ENCODE assay signal across 8 cellular contexts in the genomic region with DNA sequence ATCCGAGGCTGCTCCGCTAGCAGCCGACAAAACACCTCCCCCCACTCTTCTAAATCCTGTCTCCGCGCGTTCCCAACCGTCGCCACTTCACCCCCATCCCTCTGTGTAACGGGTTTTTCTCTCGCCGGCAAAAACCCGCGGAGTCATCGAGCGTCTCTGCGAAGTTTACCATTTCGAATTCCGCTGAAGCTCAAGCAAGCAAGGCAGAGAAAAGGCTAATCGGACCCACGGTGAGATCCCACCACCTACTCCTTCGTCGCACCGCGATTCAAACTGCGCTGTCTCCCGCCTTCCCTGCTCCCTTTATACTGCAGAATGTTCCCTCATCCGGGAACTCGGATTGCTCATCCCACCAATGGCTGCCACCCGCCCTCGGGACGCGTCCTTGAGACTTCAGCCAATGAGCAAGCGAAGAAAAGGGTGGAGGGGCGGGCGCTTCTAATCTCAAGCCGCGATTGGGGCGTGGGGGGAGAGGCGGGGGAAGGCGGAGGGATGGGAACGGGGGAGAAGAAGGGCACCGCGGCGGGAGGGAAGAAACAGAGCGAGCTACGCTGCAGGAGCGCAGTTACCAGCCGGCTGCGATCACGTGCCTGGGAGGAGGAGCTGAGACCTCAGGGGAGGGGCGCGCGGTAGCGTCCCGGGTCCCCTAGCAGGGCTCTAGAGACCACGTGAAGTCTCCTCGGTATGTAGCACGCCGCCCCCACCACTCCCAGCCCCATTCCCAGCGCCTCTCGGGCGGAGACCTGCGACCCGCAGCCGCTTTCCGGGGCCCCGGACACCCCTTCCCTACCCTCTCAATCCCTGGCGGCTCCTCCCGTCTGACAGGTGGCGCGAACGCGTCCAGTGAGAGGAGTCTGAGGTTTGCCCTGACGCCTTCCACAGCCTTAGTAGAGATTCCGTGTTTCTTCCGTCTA. TPM values are rescaled to one million over a fixed set of nuclear protein-coding genes. Genes with fewer than 3 reads are reported as not detected.
DNase-seq lines count a peak whose midpoint lies in the region; ATAC-seq and TF ChIP-seq lines count a peak whose summit lies in the region.

TSS of gene H2AZ1 (minus strand) at position 277 of the 914 bp plus-strand sequence. CDS start at position 172, 105 bp downstream.

- H3K4me3 ChIP-seq in LNCaP clone FGC (ENCODE audit: low read depth, low read length) (peak within 1 kb of the TSS; percentile 82), fibroblast of mammary gland (ENCODE audit: control insufficient read depth, low read depth, low read length) (peak within 1 kb of the TSS; percentile 93)
- peak within 1 kb of the TSS; percentile 93 for H3K4me3 ChIP-seq in naive thymus-derived CD4-positive, alpha-beta T cell (ENCODE audit: low read length)

- H3K36me3 ChIP-seq in naive thymus-derived CD4-positive, alpha-beta T cell (ENCODE audit: control insufficient read depth in 2 of 3, insufficient read depth in 3 of 3, low read length in 3 of 3), result peaks cover 0 to 5% (median 4%) of the 10 kb centered on the region in 3 experiments

- H3K4me1 Mint-ChIP-seq in naive thymus-derived CD4-positive, alpha-beta T cell, result peaks cover 9 to 32% (median 23%) of the 10 kb centered on the region in 7 donors
- peaks cover 3 to 23% of the 10 kb centered on the region in 2 donors for H3K4me1 Mint-ChIP-seq in stimulated activated naive B cell treated with anti-CD40 and anti-IgM and Interleukin-4, amounts not matched to agents 10 μg/mL and 1 μg/mL and 100 μg/mL, for 72 hours

- H3K27ac ChIP-seq in naive thymus-derived CD4-positive, alpha-beta T cell (ENCODE audit: low read depth, low read length), result peak within 1 kb of the TSS; percentile 91

- ATAC-seq in naive thymus-derived CD4-positive, alpha-beta T cell, result peak; percentile 85
- peak; percentile 71 to 78 for ATAC-seq in stimulated activated naive B cell treated with anti-CD40 and anti-IgM and Interleukin-4, amounts not matched to agents 10 μg/mL and 1 μg/mL and 100 μg/mL, for 72 hours (replicated peaks)

- no peaks in the 10 kb centered on the region for H3K27me3 ChIP-seq in naive thymus-derived CD4-positive, alpha-beta T cell (ENCODE audit: control insufficient read depth in 2 of 2, insufficient read depth in 2 of 2, low read length in 2 of 2)

- peaks cover 0 to 18% (median 0%) of the 10 kb centered on the region in 5 donors for H3K36me3 Mint-ChIP-seq in naive thymus-derived CD4-positive, alpha-beta T cell
- H3K36me3 Mint-ChIP-seq in stimulated activated naive B cell treated with anti-CD40 and anti-IgM and Interleukin-4, amounts not matched to agents 10 μg/mL and 1 μg/mL and 100 μg/mL, for 72 hours, result peaks cover 1 to 12% of the 10 kb centered on the region in 2 donors

- peaks cover 26 to 29% of the 10 kb centered on the region in 2 donors for H3K4me1 ChIP-seq in naive thymus-derived CD4-positive, alpha-beta T cell (ENCODE audit: control insufficient read depth in 2 of 2, insufficient read depth in 2 of 2, low read length in 2 of 2)

- H3K27ac Mint-ChIP-seq in naive thymus-derived CD4-positive, alpha-beta T cell, result no peak within 1 kb of the TSS
- no peak within 1 kb of the TSS for H3K27ac Mint-ChIP-seq in stimulated activated naive B cell treated with anti-CD40 and anti-IgM and Interleukin-4, amounts not matched to agents 10 μg/mL and 1 μg/mL and 100 μg/mL, for 72 hours

- H3K9me3 ChIP-seq in naive thymus-derived CD4-positive, alpha-beta T cell (ENCODE audit: control insufficient read depth in 2 of 3, low read length in 3 of 3), result no peaks in the 10 kb centered on the region

- no peaks in the 10 kb centered on the region for H3K27me3 Mint-ChIP-seq in naive thymus-derived CD4-positive, alpha-beta T cell
- no peaks in the 10 kb centered on the region for H3K27me3 Mint-ChIP-seq in stimulated activated naive B cell treated with anti-CD40 and anti-IgM and Interleukin-4, amounts not matched to agents 10 μg/mL and 1 μg/mL and 100 μg/mL, for 72 hours

- H3K4me3 Mint-ChIP-seq in naive thymus-derived CD4-positive, alpha-beta T cell, result no peak within 1 kb of the TSS
- no peak within 1 kb of the TSS for H3K4me3 Mint-ChIP-seq in stimulated activated naive B cell treated with anti-CD40 and anti-IgM and Interleukin-4, amounts not matched to agents 10 μg/mL and 1 μg/mL and 100 μg/mL, for 72 hours

- POLR2A ChIA-PET in naive thymus-derived CD4-positive, alpha-beta T cell (lab: Charles Lee), result interaction anchor here (0.7 to 2.4 kb wide), 11 partner anchors 8 to 1294 kb away, joined by 3 to 13 read pairs (median 4); partner anchors contain the start of genes DAPP1, LAMTOR3 and TRMT10A

- intact Hi-C loops in naive thymus-derived CD4-positive, alpha-beta T cell (cut with micrococcal nuclease), result loop anchor here (1.0 to 10.0 kb wide), 26 partner anchors 15 to 1807 kb away; partner anchors contain the start of genes ADH5 (in 2 of the 2), DAPP1 (in 2 of the 2), METAP1 (in 2 of the 2) and PPP3CA (in 2 of the 2)

- TF ChIP-seq CTCF in LNCaP clone FGC (IDR thresholded peaks at IDR 0.05; ENCODE audit: control insufficient read depth, extremely low read depth, insufficient read depth), result no peak
- TF ChIP-seq CTCF in fibroblast of mammary gland (conservative IDR thresholded peaks at IDR 0.05; ENCODE audit: control insufficient read depth, insufficient read depth, low read depth, low read length), result no peak

- CTCF ChIA-PET in naive thymus-derived CD4-positive, alpha-beta T cell (lab: Charles Lee), result interaction anchor here (0.9 to 1.4 kb wide), 4 partner anchors 104 to 143 kb away, joined by 3 to 7 read pairs (median 4); no protein-coding TSS in a partner anchor

- peaks cover 0 to 2% (median 0%) of the 10 kb centered on the region in 11 donors for H3K9me3 Mint-ChIP-seq in naive thymus-derived CD4-positive, alpha-beta T cell
- H3K9me3 Mint-ChIP-seq in stimulated activated naive B cell treated with anti-CD40 and anti-IgM and Interleukin-4, amounts not matched to agents 10 μg/mL and 1 μg/mL and 100 μg/mL, for 72 hours, result no peaks in the 10 kb centered on the region

- peak; percentile 99 for DNase-seq in EL
- DNase-seq in H4 (ENCODE audit: low spot score), result peak; percentile 98
- peak; percentile 98 for DNase-seq in LNCaP clone FGC (ENCODE audit: low read depth)
- DNase-seq in RPMI8226, result peak; percentile 97
- peak; percentile 95 to 96 for DNase-seq in activated T-helper 1 cell treated with anti-CD3 and anti-CD28 coated beads, Interleukin-2, amount 50 U/mL, for 16 hours (ENCODE audit: low read depth in 1 of 2, low spot score in 1 of 2)
- DNase-seq in fibroblast of mammary gland (ENCODE audit: low read depth), result peak; percentile 98
- peak; percentile 84 to 98 (median 93) for DNase-seq in naive thymus-derived CD4-positive, alpha-beta T cell
- DNase-seq in stimulated activated naive B cell treated with anti-CD40 and anti-IgM and Interleukin-4, amounts not matched to agents 10 μg/mL and 1 μg/mL and 100 μg/mL, for 72 hours, result peak; percentile 93

RNA-seq across cellular contexts. Expression of gene H2AZ1, which starts in this region (rescaled TPM):
- 1,439 and 1,655 TPM in 2 replicates for total RNA-seq in H4 (2014; rRNA removed; shearing (Covaris generic))
- total RNA-seq in naive thymus-derived CD4-positive, alpha-beta T cell, result 100 to 1,000 TPM in 3 of 5 experiments, 10 to 100 TPM in 2; 82.2 to 407 (median 123) TPM
- polyA plus RNA-seq in naive thymus-derived CD4-positive, alpha-beta T cell, result 100 to 1,000 TPM; 381 to 414 TPM

Comparison
In these comparisons a context has a peak if more than half of its experiments do, and no peak if none do; other contexts are left out.
1. Peak in every context shown above with its lines: DNase-seq, ATAC-seq, H3K4me3 ChIP-seq and H3K27ac ChIP-seq.